Comparison of ENCODE assay signal across 22 cellular contexts in genomic region chr18:59852548-59852947, GRCh38. TPM values are rescaled to one million over a fixed set of nuclear protein-coding genes. Genes with fewer than 3 reads are reported as not detected.
DNase-seq lines count a peak whose midpoint lies in the region; ATAC-seq, FAIRE-seq and TF ChIP-seq lines count a peak whose summit lies in the region.
"Had no signal": no experiment of that assay in that cellular context is flagged by ENCODE, and none has a peak within 500 bp of the region (broad histone marks: within the 10 kb centered on the region; RNA-seq: fewer than 3 reads in every experiment).

No MANE protein-coding gene starts in this region.

- no peak overlapping the region for H3K14ac ChIP-seq in H1 (ENCODE audit: insufficient read length)

- no peak overlapping the region for H2BK5ac ChIP-seq in H1 (ENCODE audit: low read depth, low read length)

- no peaks in the 10 kb centered on the region; the same call in 1 of the 2 replicates for H3K23me2 ChIP-seq in H1 (ENCODE audit: low read depth, low read length)

- no peak overlapping the region for H3K4me3 Mint-ChIP-seq in GM23338
- H3K4me3 Mint-ChIP-seq in stimulated activated memory B cell treated with anti-CD40 and anti-IgM and Interleukin-4, amounts not matched to agents 10 μg/mL and 1 μg/mL and 100 μg/mL, for 72 hours: no peak overlapping the region
- H3K4me3 Mint-ChIP-seq: B cell; CD4-positive, alpha-beta T cell; CD8-positive, alpha-beta T cell had no signal

- H3K36me3 ChIP-seq in GM23338 (ENCODE audit: insufficient read depth): no peaks in the 10 kb centered on the region
- no peaks in the 10 kb centered on the region for H3K36me3 ChIP-seq in HEK293 (ENCODE audit: control insufficient read depth in 2 of 2, insufficient read depth in 1 of 2, low read length in 2 of 2)
- no peaks in the 10 kb centered on the region for H3K36me3 ChIP-seq in H1 (ENCODE audit: control insufficient read depth in 2 of 4, insufficient read depth in 4 of 4, low read length in 3 of 4)
- H3K36me3 ChIP-seq: BLaER1 treated with 17β-estradiol and CSF1 and Interleukin-3, amounts not matched to agents 10 nM and 100 nM had no signal

- no peak overlapping the region for H2BK15ac ChIP-seq in H1 (ENCODE audit: low read length)

- H2BK120ac ChIP-seq in H1 (replicated peaks; ENCODE audit: low read depth, low read length): no peak overlapping the region

- H3K27ac Mint-ChIP-seq in GM23338: no peak overlapping the region
- H3K27ac Mint-ChIP-seq in stimulated activated memory B cell treated with anti-CD40 and anti-IgM and Interleukin-4, amounts not matched to agents 10 μg/mL and 1 μg/mL and 100 μg/mL, for 72 hours: peak overlapping the region; percentile 21
- H3K27ac Mint-ChIP-seq: B cell; CD4-positive, alpha-beta T cell; CD8-positive, alpha-beta T cell had no signal

- H3K36me3 Mint-ChIP-seq in GM23338 (ENCODE audit: low read depth): no peaks in the 10 kb centered on the region
- no peaks in the 10 kb centered on the region for H3K36me3 Mint-ChIP-seq in stimulated activated memory B cell treated with anti-CD40 and anti-IgM and Interleukin-4, amounts not matched to agents 10 μg/mL and 1 μg/mL and 100 μg/mL, for 72 hours
- H3K36me3 Mint-ChIP-seq: CD8-positive, alpha-beta T cell had no signal

- no peaks in the 10 kb centered on the region for H3K79me1 ChIP-seq in H1 (ENCODE audit: low read depth, low read length)

- TF ChIP-seq CTCF in GM23338 (conservative IDR thresholded peaks at IDR 0.05; ENCODE audit: low read depth in 2 of 2) (no peak), HEK293 (tag by site-specific recombination; IDR thresholded peaks at IDR 0.05) (no peak), H1 (IDR thresholded peaks at IDR 0.05; ENCODE audit: control extremely low read depth in 1 of 3, insufficient read depth in 1 of 3, low read depth in 1 of 3, low read length in 3 of 3) (no peak)

- H3K4me2 ChIP-seq in GM23338: no peak overlapping the region
- no peak overlapping the region for H3K4me2 ChIP-seq in H1 (ENCODE audit: insufficient read depth in 1 of 2, low read depth in 2 of 2, low read length in 2 of 2)
- H3K4me2 ChIP-seq: A549 had no signal

- no peak overlapping the region; the same call in 1 of the 2 replicates for H2AK5ac ChIP-seq in H1 (ENCODE audit: low read depth, low read length)

- H3K4me1 Mint-ChIP-seq in GM23338: peaks cover 7% of the 10 kb centered on the region
- H3K4me1 Mint-ChIP-seq in stimulated activated memory B cell treated with anti-CD40 and anti-IgM and Interleukin-4, amounts not matched to agents 10 μg/mL and 1 μg/mL and 100 μg/mL, for 72 hours: peaks cover 38% of the 10 kb centered on the region

- H3K9me3 ChIP-seq in HEK293 (ENCODE audit: control insufficient read depth, insufficient read depth, low read depth, low read length): no peaks in the 10 kb centered on the region
- no peaks in the 10 kb centered on the region for H3K9me3 ChIP-seq in H1 (ENCODE audit: insufficient read depth in 2 of 2, low read depth in 1 of 2, low read length in 1 of 2)
- H3K9me3 ChIP-seq: A549, Caco-2 had no signal

- no peak for TF ChIP-seq RAD21 in H1 (IDR thresholded peaks at IDR 0.05 in 1 of 2, conservative IDR thresholded peaks at IDR 0.05 in 1 of 2; ENCODE audit: low read depth in 2 of 2, low read length in 2 of 2)

- H3K23ac ChIP-seq in H1 (ENCODE audit: insufficient read length): no peak overlapping the region

- H2BK20ac ChIP-seq in H1 (ENCODE audit: low read length): no peak overlapping the region

- no peak overlapping the region for H3K9ac ChIP-seq in H1 (replicated peaks in 1 of 4; ENCODE audit: extremely low read depth in 1 of 4, low read depth in 3 of 4, low read length in 3 of 4)
- H3K9ac ChIP-seq: BLaER1 treated with 17β-estradiol and CSF1 and Interleukin-3, amounts not matched to agents 10 nM and 100 nM had no signal

- no peaks in the 10 kb centered on the region for H3K9me3 Mint-ChIP-seq in GM23338
- peaks cover 3% of the 10 kb centered on the region for H3K9me3 Mint-ChIP-seq in stimulated activated memory B cell treated with anti-CD40 and anti-IgM and Interleukin-4, amounts not matched to agents 10 μg/mL and 1 μg/mL and 100 μg/mL, for 72 hours
- H3K9me3 Mint-ChIP-seq: CD4-positive, alpha-beta T cell; CD8-positive, alpha-beta T cell had no signal

- ATAC-seq in GM23338 (no peak), HG03378 (IDR thresholded peaks at IDR 0.05; ENCODE audit: unreplicated experiment) (no peak), HG02852 (IDR thresholded peaks at IDR 0.05; ENCODE audit: unreplicated experiment) (no peak)
- no peak for ATAC-seq in stimulated activated memory B cell treated with anti-CD40 and anti-IgM and Interleukin-4, amounts not matched to agents 10 μg/mL and 1 μg/mL and 100 μg/mL, for 72 hours
- ATAC-seq: A549; CD8-positive, alpha-beta T cell had no signal

- H3K4me3 ChIP-seq in GM23338 (no peak overlapping the region), HEK293 (ENCODE audit: low read depth, low read length) (no peak overlapping the region), H1 (ENCODE audit: extremely low read depth in 1 of 4, insufficient read depth in 2 of 4, low read depth in 3 of 4, low read length in 4 of 4) (no peak overlapping the region)
- H3K4me3 ChIP-seq: A549; BLaER1 treated with 17β-estradiol and CSF1 and Interleukin-3, amounts not matched to agents 10 nM and 100 nM had no signal

- 0 out of 2 replicates have a peak overlapping the region, but pooled peaks have one; percentile 50 for H2BK12ac ChIP-seq in H1 (ENCODE audit: low read depth, low read length)

- no peak overlapping the region for H3K56ac ChIP-seq in H1 (replicated peaks; ENCODE audit: insufficient read length, low read depth, low read length)

- no peaks in the 10 kb centered on the region for H3K27me3 Mint-ChIP-seq in GM23338 (ENCODE audit: insufficient read depth, low read depth, poor library complexity)
- H3K27me3 Mint-ChIP-seq in stimulated activated memory B cell treated with anti-CD40 and anti-IgM and Interleukin-4, amounts not matched to agents 10 μg/mL and 1 μg/mL and 100 μg/mL, for 72 hours: peaks cover 5% of the 10 kb centered on the region
- H3K27me3 Mint-ChIP-seq: B cell; CD4-positive, alpha-beta T cell had no signal

- H3K9me2 ChIP-seq in GM23338 (ENCODE audit: insufficient read depth): peaks cover 7% of the 10 kb centered on the region; the same call in 1 of the 2 replicates

- 96% methylated on average over 2 of the region's 2 CpGs; no CpG with 5 or more reads in 1 of the 2 experiments for WGBS in H1 (ENCODE audit: extremely low coverage in 1 of 2, insufficient coverage in 1 of 2, insufficient read length in 1 of 2, insufficient replicate concordance in 2 of 2, low coverage in 1 of 2, low lambda C conversion rate in 2 of 2, missing lambda C conversion rate in 1 of 2), 2 experiments

- POLR2A ChIA-PET in HEK293 (lab: Yijun Ruan, JAX): interaction anchor here (1.0 to 1.1 kb wide), 2 partner anchors 47 kb away, joined by 3 to 4 read pairs; partner anchors contain the start of gene PMAIP1
- POLR2A ChIA-PET in H1 (lab: Charles Lee; ENCODE audit: partially characterized antibody): interaction anchor here (2.3 kb wide), 1 partner anchor 48 kb away, joined by 13 read pairs; the partner anchor contains the start of gene PMAIP1

- H3K27ac ChIP-seq in GM23338 (ENCODE audit: low read depth) (no peak overlapping the region), HEK293 (ENCODE audit: extremely low read depth, low read depth, low read length) (no peak overlapping the region), H1 (ENCODE audit: low read depth, low read length) (no peak overlapping the region)
- H3K27ac ChIP-seq: A549; BLaER1 treated with 17β-estradiol and CSF1 and Interleukin-3, amounts not matched to agents 10 nM and 100 nM; C4-2B had no signal

- H3F3A ChIP-seq in GM23338 (replicated peaks; ENCODE audit: low read depth): 0 out of 2 replicates have a peak, but pooled peaks cover 2% of the 10 kb centered on the region

- FAIRE-seq in H1 (lab: Jason Lieb, UNC): no peak
- FAIRE-seq: A549, G401.6, GM12891, GM19239 had no signal

- no peak for TF ChIP-seq EP300 in H1 (IDR thresholded peaks at IDR 0.05; ENCODE audit: borderline replicate concordance in 1 of 2, low read depth in 2 of 2, low read length in 2 of 2)

- H3K4ac ChIP-seq in H1 (replicated peaks; ENCODE audit: insufficient read length, low read depth, low read length): peak overlapping the region; percentile 90

- 0 out of 2 replicates have a peak overlapping the region, but pooled peaks have one; percentile 28 for H2AFZ ChIP-seq in GM23338
- H2AFZ ChIP-seq in H1 (ENCODE audit: low read length): no peak overlapping the region

- H3K4me1 ChIP-seq in GM23338 (ENCODE audit: insufficient read depth): peaks cover 4% of the 10 kb centered on the region
- H3K4me1 ChIP-seq in HEK293 (ENCODE audit: control insufficient read depth, insufficient read depth, low read length): no peaks in the 10 kb centered on the region
- H3K4me1 ChIP-seq in H1 (replicated peaks in 1 of 4; ENCODE audit: control insufficient read depth in 3 of 4, insufficient read depth in 4 of 4, low read length in 3 of 4): peaks cover 0 to 4% (median under 1%) of the 10 kb centered on the region in 4 experiments; a peak in 2 of 7 replicates
- H3K4me1 ChIP-seq: A549, Caco-2 had no signal

- H4K5ac ChIP-seq in H1 (ENCODE audit: insufficient read length, low read depth, low read length): no peak overlapping the region

- CTCF ChIA-PET in HEK293 (lab: Yijun Ruan, JAX): interaction anchor here (0.6 kb wide), 1 partner anchor 18 kb away, joined by 3 read pairs; no protein-coding TSS in a partner anchor
- CTCF ChIA-PET in H1 (lab: Charles Lee; ENCODE audit: partially characterized antibody): interaction anchor here (0.8 kb wide), 1 partner anchor 9 kb away, joined by 3 read pairs; no protein-coding TSS in a partner anchor

- no peak overlapping the region for H4K91ac ChIP-seq in H1 (replicated peaks; ENCODE audit: insufficient read length, low read length)

- H4K8ac ChIP-seq in H1 (ENCODE audit: extremely low read depth, insufficient read depth, low read length): no peak overlapping the region

- H4K20me1 ChIP-seq in GM23338 (replicated peaks; ENCODE audit: insufficient read depth) (no peaks in the 10 kb centered on the region), H1 (replicated peaks in 1 of 2; ENCODE audit: control insufficient read depth in 1 of 2, insufficient read depth in 2 of 2, low read length in 2 of 2) (no peaks in the 10 kb centered on the region)
- H4K20me1 ChIP-seq: BLaER1 treated with 17β-estradiol and CSF1 and Interleukin-3, amounts not matched to agents 10 nM and 100 nM had no signal

- no peak overlapping the region for H3K18ac ChIP-seq in H1 (ENCODE audit: extremely low read depth, low read length)

- no peak for DNase-seq in GM23338 (ENCODE audit: low spot score)
- no peak for DNase-seq in H1 (ENCODE audit: low read depth in 1 of 2, low spot score in 2 of 2)
- no peak for DNase-seq in NCI-H2081 (lab: John Stamatoyannopoulos, UW)
- DNase-seq: 8988T; AML-193; Caco-2; Calu3; CD4-positive, alpha-beta T cell; CD8-positive, alpha-beta T cell; DMS79 treated with DMSO at 0.1 percent for 48 hours; GF-D8 had no signal

- H3K79me2 ChIP-seq in GM23338 (replicated peaks; ENCODE audit: insufficient read depth): no peaks in the 10 kb centered on the region
- no peaks in the 10 kb centered on the region for H3K79me2 ChIP-seq in H1 (ENCODE audit: control insufficient read depth in 1 of 2, insufficient read depth in 2 of 2, low read length in 2 of 2)

- no peak for TF ChIP-seq POLR2A in H1 (IDR thresholded peaks at IDR 0.05; ENCODE audit: control extremely low read depth in 1 of 2, low read depth in 2 of 2, low read length in 2 of 2)

- H3K27me3 ChIP-seq in GM23338 (ENCODE audit: insufficient read depth): no peaks in the 10 kb centered on the region
- no peaks in the 10 kb centered on the region; a peak in 1 of 7 replicates for H3K27me3 ChIP-seq in H1 (replicated peaks in 1 of 4; ENCODE audit: control insufficient read depth in 3 of 4, extremely low read depth in 1 of 4, insufficient read depth in 3 of 4, low read length in 3 of 4)
- H3K27me3 ChIP-seq: BLaER1 treated with 17β-estradiol and CSF1 and Interleukin-3, amounts not matched to agents 10 nM and 100 nM had no signal

RNA-seq across cellular contexts. Expression of gene PMAIP1, which starts 47.2 kb away (rescaled TPM):
- 151 and 156 TPM in 2 replicates for total RNA-seq in GM23338 (2014; rRNA removed; shearing (Covaris generic))
- polyA plus RNA-seq in GM23338 (2016; fragmentation: Nextera tagmentation; extraction: Ambion mirVana) (274 and 296 TPM in 2 replicates), H1 (2011; rRNA removed) (51.7 and 51.9 TPM in 2 replicates)
- 75.1 and 84.1 TPM in 2 replicates for total RNA-seq in H1 (2021; fragmentation: NEBNext Ultra II Directional; extraction: Animal tissue kit (Norgen Biotek cat#: 25700))
- 72.2 TPM for polyA plus RNA-seq in H1 (2011; cell fraction: cytosol; rRNA removed)
- 34.9 TPM for polyA plus RNA-seq in H1 (2011; cell fraction: nucleus; rRNA removed)
- 36.3 to 78.2 TPM (median 46.2 TPM) in 4 replicates for polyA plus RNA-seq in H1 (2012, experiment 1 of 2)
- 9.9 TPM for polyA plus RNA-seq in H1 (2012, experiment 2 of 2)
- 67.2 TPM for polyA plus RNA-seq in H1 (2013, experiment 1 of 2)
- polyA plus RNA-seq in H1 (2013, experiment 2 of 2): 64.9 TPM
- polyA minus RNA-seq in H1 (2011; rRNA and poly(A)+ RNA removed): 24.8 TPM in 2 replicates
- polyA minus RNA-seq in H1 (2011; cell fraction: cytosol; rRNA and poly(A)+ RNA removed): 61.7 TPM
- 82.8 TPM for polyA minus RNA-seq in H1 (2011; cell fraction: nucleus; rRNA and poly(A)+ RNA removed)
